ENCODE assay signal across 17 cellular contexts in genomic region chr4:45072981-45073380, GRCh38.
A peak's percentile ranks its signal among the peaks of the same experiment; 100 is the strongest.
DNase-seq lines count a peak whose midpoint lies in the region; ATAC-seq, FAIRE-seq and TF ChIP-seq lines count a peak whose summit lies in the region.
"Had no signal": no experiment of that assay in that cellular context is flagged by ENCODE, and none has a peak within 500 bp of the region (broad histone marks: within the 10 kb centered on the region; RNA-seq: fewer than 3 reads in every experiment).

No MANE protein-coding gene starts in this region.

- TF ChIP-seq EP300 in H1 (IDR thresholded peaks at IDR 0.05; ENCODE audit: borderline replicate concordance in 1 of 2, low read depth in 2 of 2, low read length in 2 of 2) = no peak

- TF ChIP-seq RAD21 in H1 (IDR thresholded peaks at IDR 0.05 in 1 of 2, conservative IDR thresholded peaks at IDR 0.05 in 1 of 2; ENCODE audit: low read depth in 2 of 2, low read length in 2 of 2) = no peak

- H3K4me3 Mint-ChIP-seq in WTC11 = no peak overlapping the region
- no peak overlapping the region for H3K4me3 Mint-ChIP-seq in activated T-helper 1 cell treated with anti-CD3 and anti-CD28 coated beads, Interleukin-12 subunit alpha, Interleukin-12 subunit beta, Interleukin-2, Interleukin-4 antibody, amounts not matched to agents 30 ng/mL and 10 ng/mL and 1 ng/mL, durations not matched to agents 14 hours and 24 hours and 36 hours
- H3K4me3 Mint-ChIP-seq: CD8-positive, alpha-beta memory T cell had no signal

- no peaks in the 10 kb centered on the region for H3K4me1 Mint-ChIP-seq in WTC11
- H3K4me1 Mint-ChIP-seq in activated T-helper 1 cell treated with anti-CD3 and anti-CD28 coated beads, Interleukin-12 subunit alpha, Interleukin-12 subunit beta, Interleukin-2, Interleukin-4 antibody, amounts not matched to agents 30 ng/mL and 10 ng/mL and 1 ng/mL, durations not matched to agents 14 hours and 24 hours and 36 hours (ENCODE audit: low read depth) = no peaks in the 10 kb centered on the region
- H3K4me1 Mint-ChIP-seq: CD8-positive, alpha-beta memory T cell had no signal

- H2AFZ ChIP-seq in MM.1S (ENCODE audit: low read length) = peak overlapping the region; percentile 77
- H2AFZ ChIP-seq in H1 (ENCODE audit: low read length) = peak overlapping the region; percentile 88; the same call in 1 of the 2 replicates

- no peak overlapping the region for H2BK15ac ChIP-seq in H1 (ENCODE audit: low read length)

- no peak overlapping the region for H4K8ac ChIP-seq in H1 (ENCODE audit: extremely low read depth, insufficient read depth, low read length)

- H2AK5ac ChIP-seq in H1 (ENCODE audit: low read depth, low read length) = no peak overlapping the region

- H3K36me3 ChIP-seq in MM.1S (replicated peaks; ENCODE audit: insufficient read depth, low read length) (no peaks in the 10 kb centered on the region), H1 (ENCODE audit: control insufficient read depth in 2 of 4, insufficient read depth in 4 of 4, low read length in 3 of 4) (no peaks in the 10 kb centered on the region), mucosa of descending colon (ENCODE audit: low read depth) (no peaks in the 10 kb centered on the region)

- no peak overlapping the region for H4K5ac ChIP-seq in H1 (ENCODE audit: insufficient read length, low read depth, low read length)

- no peaks in the 10 kb centered on the region for H4K20me1 ChIP-seq in MM.1S (ENCODE audit: insufficient read depth, low read length)
- no peaks in the 10 kb centered on the region for H4K20me1 ChIP-seq in H1 (replicated peaks in 1 of 2; ENCODE audit: control insufficient read depth in 1 of 2, insufficient read depth in 2 of 2, low read length in 2 of 2)

- H3K27ac ChIP-seq in MM.1S (ENCODE audit: low read length) = peak overlapping the region; percentile 9; the same call in 1 of the 2 replicates
- H3K27ac ChIP-seq in H1 (ENCODE audit: low read depth, low read length) = no peak overlapping the region

- H3K23ac ChIP-seq in H1 (ENCODE audit: insufficient read length) = no peak overlapping the region

- CTCF ChIA-PET in H1 (lab: Charles Lee; ENCODE audit: partially characterized antibody) = interaction anchor here (0.8 kb wide), 1 partner anchor 44 kb away, joined by 3 read pairs; no protein-coding TSS in a partner anchor
- CTCF ChIA-PET in WTC11 (lab: Charles Lee) = no interaction called here

- H3K9me3 Mint-ChIP-seq in WTC11 = peaks cover 38% of the 10 kb centered on the region
- peaks cover 4% of the 10 kb centered on the region for H3K9me3 Mint-ChIP-seq in activated T-helper 1 cell treated with anti-CD3 and anti-CD28 coated beads, Interleukin-12 subunit alpha, Interleukin-12 subunit beta, Interleukin-2, Interleukin-4 antibody, amounts not matched to agents 30 ng/mL and 10 ng/mL and 1 ng/mL, durations not matched to agents 14 hours and 24 hours and 36 hours

- no peak overlapping the region for H2BK5ac ChIP-seq in H1 (ENCODE audit: low read depth, low read length)

- no peak overlapping the region for H3K4ac ChIP-seq in H1 (replicated peaks; ENCODE audit: insufficient read length, low read depth, low read length)

- intact Hi-C loops in activated T-helper 1 cell treated with anti-CD3 and anti-CD28 coated beads, Interleukin-12 subunit alpha, Interleukin-12 subunit beta, Interleukin-2, Interleukin-4 antibody, amounts not matched to agents 30 ng/mL and 10 ng/mL and 1 ng/mL, durations not matched to agents 14 hours and 24 hours and 36 hours (cut with micrococcal nuclease) = no loop called here
- intact Hi-C loops in mucosa of descending colon (cut with DNase I, micrococcal nuclease) = no loop called here

- H3K4me2 ChIP-seq in MM.1S (ENCODE audit: low read depth, low read length) (peak overlapping the region; percentile 63; the same call in 1 of the 2 replicates), H1 (ENCODE audit: insufficient read depth in 1 of 2, low read depth in 2 of 2, low read length in 2 of 2) (no peak overlapping the region)

- no peaks in the 10 kb centered on the region; the same call in 1 of the 2 replicates for H3K27me3 Mint-ChIP-seq in WTC11 (ENCODE audit: low read depth)
- H3K27me3 Mint-ChIP-seq in activated T-helper 1 cell treated with anti-CD3 and anti-CD28 coated beads, Interleukin-12 subunit alpha, Interleukin-12 subunit beta, Interleukin-2, Interleukin-4 antibody, amounts not matched to agents 30 ng/mL and 10 ng/mL and 1 ng/mL, durations not matched to agents 14 hours and 24 hours and 36 hours (ENCODE audit: insufficient read depth) = no peaks in the 10 kb centered on the region
- H3K27me3 Mint-ChIP-seq: CD8-positive, alpha-beta memory T cell had no signal

- H3K9ac ChIP-seq in MM.1S (ENCODE audit: low read length) (peak overlapping the region; percentile 24; the same call in 1 of the 2 replicates), H1 (replicated peaks in 1 of 4; ENCODE audit: extremely low read depth in 1 of 4, low read depth in 3 of 4, low read length in 3 of 4) (no peak overlapping the region)

- no peak for FAIRE-seq in H1 (lab: Jason Lieb, UNC)
- FAIRE-seq: K562 had no signal

- no peak overlapping the region for H3K18ac ChIP-seq in H1 (ENCODE audit: extremely low read depth, low read length)

- H3K9me2 ChIP-seq in MM.1S (replicated peaks; ENCODE audit: insufficient read depth, low read length) = no peaks in the 10 kb centered on the region

- no peak overlapping the region for H3K27ac Mint-ChIP-seq in WTC11
- H3K27ac Mint-ChIP-seq in activated T-helper 1 cell treated with anti-CD3 and anti-CD28 coated beads, Interleukin-12 subunit alpha, Interleukin-12 subunit beta, Interleukin-2, Interleukin-4 antibody, amounts not matched to agents 30 ng/mL and 10 ng/mL and 1 ng/mL, durations not matched to agents 14 hours and 24 hours and 36 hours = no peak overlapping the region
- H3K27ac Mint-ChIP-seq: CD8-positive, alpha-beta memory T cell had no signal

- H3K27me3 ChIP-seq in MM.1S (replicated peaks; ENCODE audit: insufficient read depth, low read length) = no peaks in the 10 kb centered on the region
- H3K27me3 ChIP-seq in H1 (replicated peaks in 1 of 4; ENCODE audit: control insufficient read depth in 3 of 4, extremely low read depth in 1 of 4, insufficient read depth in 3 of 4, low read length in 3 of 4) = no peaks in the 10 kb centered on the region

- no peaks in the 10 kb centered on the region for H3K23me2 ChIP-seq in H1 (ENCODE audit: low read depth, low read length)

- no peak overlapping the region for H4K91ac ChIP-seq in H1 (replicated peaks; ENCODE audit: insufficient read length, low read length)

- H3K4me1 ChIP-seq in MM.1S (ENCODE audit: low read length) (no peaks in the 10 kb centered on the region), H1 (replicated peaks in 1 of 4; ENCODE audit: control insufficient read depth in 3 of 4, insufficient read depth in 4 of 4, low read length in 3 of 4) (no peaks in the 10 kb centered on the region), mucosa of descending colon (ENCODE audit: low read depth) (no peaks in the 10 kb centered on the region)

- H3K79me1 ChIP-seq in H1 (ENCODE audit: low read depth, low read length) = no peaks in the 10 kb centered on the region

- H3K36me3 Mint-ChIP-seq in WTC11 = peaks cover 27% of the 10 kb centered on the region
- no peaks in the 10 kb centered on the region for H3K36me3 Mint-ChIP-seq in activated T-helper 1 cell treated with anti-CD3 and anti-CD28 coated beads, Interleukin-12 subunit alpha, Interleukin-12 subunit beta, Interleukin-2, Interleukin-4 antibody, amounts not matched to agents 30 ng/mL and 10 ng/mL and 1 ng/mL, durations not matched to agents 14 hours and 24 hours and 36 hours (ENCODE audit: low read depth)
- H3K36me3 Mint-ChIP-seq: CD8-positive, alpha-beta memory T cell had no signal

- no peak overlapping the region for H3K56ac ChIP-seq in H1 (replicated peaks; ENCODE audit: insufficient read length, low read depth, low read length)

- H2BK120ac ChIP-seq in H1 (replicated peaks; ENCODE audit: low read depth, low read length) = no peak overlapping the region

- no peaks in the 10 kb centered on the region for H3F3A ChIP-seq in MM.1S (ENCODE audit: insufficient read depth, low read length)

- H2BK12ac ChIP-seq in H1 (ENCODE audit: low read depth, low read length) = no peak overlapping the region

- no peak overlapping the region for H2BK20ac ChIP-seq in H1 (ENCODE audit: low read length)

- H3K9me3 ChIP-seq in MM.1S (replicated peaks; ENCODE audit: insufficient read depth, low read length) (no peaks in the 10 kb centered on the region), H1 (ENCODE audit: insufficient read depth in 2 of 2, low read depth in 1 of 2, low read length in 1 of 2) (peaks cover 4 to 7% of the 10 kb centered on the region in 2 experiments; a peak in 3 of 4 replicates), mucosa of descending colon (no peaks in the 10 kb centered on the region)

- 94% methylated on average over 3 of the region's 3 CpGs; no CpG with 5 or more reads in 1 of the 2 experiments for WGBS in H1 (ENCODE audit: extremely low coverage in 1 of 2, insufficient coverage in 1 of 2, insufficient read length in 1 of 2, insufficient replicate concordance in 2 of 2, low coverage in 1 of 2, low lambda C conversion rate in 2 of 2, missing lambda C conversion rate in 1 of 2), 2 experiments

- DNase-seq in GM12865 (ENCODE audit: low read depth) = peak; percentile 37
- DNase-seq in MM.1S = peak; percentile 68
- DNase-seq in H1 (ENCODE audit: low read depth in 1 of 2, low spot score in 2 of 2) = no peak
- DNase-seq in WTC11 (ENCODE audit: low spot score) = no peak
- DNase-seq in activated T-helper 1 cell treated with anti-CD3 and anti-CD28 coated beads, Interleukin-12 subunit alpha, Interleukin-12 subunit beta, Interleukin-2, Interleukin-4 antibody, amounts not matched to agents 30 ng/mL and 10 ng/mL and 1 ng/mL, durations not matched to agents 14 hours and 24 hours and 36 hours (ENCODE audit: low spot score) = no peak
- no peak for DNase-seq in mucosa of descending colon
- DNase-seq: C1 segment of cervical spinal cord; CD8-positive, alpha-beta memory T cell; DMS79; HCEC 1CT; MV-4-11; NCI-H1417; NCI-H187; NCI-H2107; NCI-H524 had no signal

- POLR2A ChIA-PET in H1 (lab: Charles Lee; ENCODE audit: partially characterized antibody) = no interaction called here
- POLR2A ChIA-PET in WTC11 (lab: Charles Lee) = no interaction called here

- TF ChIP-seq POLR2A in H1 (IDR thresholded peaks at IDR 0.05; ENCODE audit: control extremely low read depth in 1 of 2, low read depth in 2 of 2, low read length in 2 of 2) = no peak

- peak; percentile 71 for ATAC-seq in GM19025 (IDR thresholded peaks at IDR 0.05; ENCODE audit: low read depth, unreplicated experiment)
- no peak for ATAC-seq in WTC11
- ATAC-seq in mucosa of descending colon = no peak
- ATAC-seq: K562 had no signal

- TF ChIP-seq CTCF in GM12865 (IDR thresholded peaks at IDR 0.05; ENCODE audit: insufficient read depth, low read depth, low read length, missing control alignments) (no peak), MM.1S (IDR thresholded peaks at IDR 0.05; ENCODE audit: low read length) (no peak), H1 (IDR thresholded peaks at IDR 0.05; ENCODE audit: control extremely low read depth in 1 of 3, insufficient read depth in 1 of 3, low read depth in 1 of 3, low read length in 3 of 3) (no peak), WTC11 (IDR thresholded peaks at IDR 0.05) (no peak), mucosa of descending colon (IDR thresholded peaks at IDR 0.05) (no peak)

- no peak overlapping the region for H3K14ac ChIP-seq in H1 (ENCODE audit: insufficient read length)

- H3K79me2 ChIP-seq in MM.1S (ENCODE audit: low read length) = no peaks in the 10 kb centered on the region
- no peaks in the 10 kb centered on the region for H3K79me2 ChIP-seq in H1 (ENCODE audit: control insufficient read depth in 1 of 2, insufficient read depth in 2 of 2, low read length in 2 of 2)

- H3K4me3 ChIP-seq in GM12865 (ENCODE audit: low read depth, low read length) (no peak overlapping the region), MM.1S (ENCODE audit: low read length) (peak overlapping the region; percentile 36; the same call in 1 of the 2 replicates), H1 (ENCODE audit: extremely low read depth in 1 of 4, insufficient read depth in 2 of 4, low read depth in 3 of 4, low read length in 4 of 4) (no peak overlapping the region), mucosa of descending colon (no peak overlapping the region)
- H3K4me3 ChIP-seq: K562 had no signal

Comparison
In these comparisons a context has a peak if more than half of its experiments do, and no peak if none do; other contexts are left out.
1. DNase-seq: peak in GM12865 (single experiment) and MM.1S (single experiment); none in H1 (0 of 2), WTC11 (single experiment), activated T-helper 1 cell treated with anti-CD3 and anti-CD28 coated beads, Interleukin-12 subunit alpha, Interleukin-12 subunit beta, Interleukin-2, Interleukin-4 antibody, amounts not matched to agents 30 ng/mL and 10 ng/mL and 1 ng/mL, durations not matched to agents 14 hours and 24 hours and 36 hours (single experiment) and mucosa of descending colon (0 of 3).